In genomic region chr1:78003882-78004718, GRCh38 we compare ENCODE assay signal across 8 cellular contexts. TPM values are rescaled to one million over a fixed set of nuclear protein-coding genes. Genes with fewer than 3 reads are reported as not detected.
A peak's percentile ranks its signal among the peaks of the same experiment; 100 is the strongest.
DNase-seq lines count a peak whose midpoint lies in the region; ATAC-seq and TF ChIP-seq lines count a peak whose summit lies in the region.

No MANE protein-coding gene starts in this region.

- peak; percentile 43 for ATAC-seq in CD8-positive, alpha-beta T cell
- ATAC-seq in GM19397 (IDR thresholded peaks at IDR 0.05; ENCODE audit: unreplicated experiment), result peak; percentile 45
- ATAC-seq in HG03460 (IDR thresholded peaks at IDR 0.05; ENCODE audit: unreplicated experiment), result peak; percentile 44

- DNase-seq in CD8-positive, alpha-beta T cell, result peak in 6 of 7 experiments; percentile 11 to 53 (median 34)
- peak; percentile 92 for DNase-seq in RKO (ENCODE audit: low spot score)
- DNase-seq in activated effector memory CD4-positive, alpha-beta T cell treated with anti-CD3 and anti-CD28 coated beads, Interleukin-2, amount 50 U/mL, for 16 hours, result peak; percentile 76
- peak; percentile 71 for DNase-seq in globus pallidus (ENCODE audit: low spot score)
- peak; percentile 2 for DNase-seq in occipital lobe (lab: John Stamatoyannopoulos, UW)
- DNase-seq in COR-L47 (lab: John Stamatoyannopoulos, UW), result no peak

- H3K27me3 Mint-ChIP-seq in CD8-positive, alpha-beta T cell (ENCODE audit: low read depth), result no peaks in the 10 kb centered on the region

- no peaks in the 10 kb centered on the region for H3K27me3 ChIP-seq in CD8-positive, alpha-beta T cell (ENCODE audit: insufficient read depth, low read length)

- POLR2A ChIA-PET in CD8-positive, alpha-beta T cell (lab: Charles Lee), result interaction anchor here (0.6 to 7.2 kb wide), 14 partner anchors 8 to 1930 kb away, joined by 3 to 148 read pairs (median 4); partner anchors contain the start of genes FUBP1, GIPC2, MIGA1 and ST6GALNAC3

- H3K4me3 ChIP-seq in CD8-positive, alpha-beta T cell (ENCODE audit: low read depth, low read length), result peak overlapping the region; percentile 71

- H3K9me3 Mint-ChIP-seq in CD8-positive, alpha-beta T cell, result no peaks in the 10 kb centered on the region

- intact Hi-C loops in CD8-positive, alpha-beta T cell (cut with DNase I, micrococcal nuclease), result loop anchor here (1.0 to 10.0 kb wide), 5 partner anchors 25 to 789 kb away; partner anchors contain the start of genes FUBP1 (in 2 of the 2), IFI44 (in 1 of the 2) and PIGK (in 1 of the 2)

- no peaks in the 10 kb centered on the region for H3K9me3 ChIP-seq in CD8-positive, alpha-beta T cell (ENCODE audit: low read length)

- H3K4me1 ChIP-seq in CD8-positive, alpha-beta T cell (ENCODE audit: insufficient read depth, low read length), result peaks cover 16% of the 10 kb centered on the region

- no peaks in the 10 kb centered on the region for H3K36me3 ChIP-seq in CD8-positive, alpha-beta T cell (ENCODE audit: insufficient read depth, low read length)

- CTCF ChIA-PET in CD8-positive, alpha-beta T cell (lab: Charles Lee), result interaction anchor here (0.6 to 2.2 kb wide), 7 partner anchors 8 to 225 kb away, joined by 3 to 14 read pairs (median 4); partner anchors contain the start of genes FUBP1 and MIGA1

- H3K27ac Mint-ChIP-seq in CD8-positive, alpha-beta T cell, result peak overlapping the region; percentile 99

- peaks cover 8% of the 10 kb centered on the region for H3K36me3 Mint-ChIP-seq in CD8-positive, alpha-beta T cell

- H3K4me3 Mint-ChIP-seq in CD8-positive, alpha-beta T cell, result peak overlapping the region; percentile 93

- TF ChIP-seq CTCF in CD8-positive, alpha-beta T cell (IDR thresholded peaks at IDR 0.05), result no peak

- peak overlapping the region; percentile 98 for H3K27ac ChIP-seq in CD8-positive, alpha-beta T cell (ENCODE audit: low read depth, low read length)

- peaks cover 41% of the 10 kb centered on the region for H3K4me1 Mint-ChIP-seq in CD8-positive, alpha-beta T cell (ENCODE audit: low read depth)

RNA-seq across cellular contexts. Expression of gene DNAJB4, which starts 0.6 kb away (rescaled TPM):
- 10 to 100 TPM; 13.3 to 13.4 TPM for total RNA-seq in CD8-positive, alpha-beta T cell
- total RNA-seq in occipital lobe, result 35.4 TPM

RNA-seq across cellular contexts. Expression of gene FUBP1, which starts 25.2 kb away (rescaled TPM):
- 100 to 1,000 TPM; 212 to 217 TPM for total RNA-seq in CD8-positive, alpha-beta T cell
- total RNA-seq in occipital lobe, result 408 TPM

RNA-seq across cellular contexts. Expression of gene GIPC2, which starts 41.7 kb away (rescaled TPM):
- total RNA-seq in CD8-positive, alpha-beta T cell, result under 1 TPM in 1 of 2 experiments, not detected in 1; 0.08 TPM
- 0.47 TPM for total RNA-seq in occipital lobe
